Comparison of ENCODE assay signal across 18 cellular contexts in the genomic region with DNA sequence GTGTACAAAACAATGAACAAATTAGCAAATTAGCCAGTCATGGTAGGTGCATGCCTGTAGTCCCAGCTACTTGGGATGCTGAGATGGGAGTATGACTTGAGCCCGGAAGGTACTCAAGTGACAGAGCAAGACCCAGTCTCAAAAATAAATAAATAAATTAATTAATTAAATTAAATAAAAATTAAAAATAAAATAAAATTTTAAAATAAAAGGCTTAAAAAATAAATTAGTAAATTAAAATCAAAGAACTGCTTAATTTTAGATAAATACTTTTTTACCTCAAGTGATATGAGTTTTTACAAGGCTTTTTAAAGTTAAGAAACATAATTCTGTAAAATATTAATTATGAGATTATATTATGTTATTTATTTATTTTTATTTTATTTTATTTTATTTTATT. TPM values are rescaled to one million over a fixed set of nuclear protein-coding genes. Genes with fewer than 3 reads are reported as not detected.
DNase-seq lines count a peak whose midpoint lies in the region; ATAC-seq, FAIRE-seq and TF ChIP-seq lines count a peak whose summit lies in the region.
"Had no signal": no experiment of that assay in that cellular context is flagged by ENCODE, and none has a peak within 500 bp of the region (broad histone marks: within the 10 kb centered on the region; RNA-seq: fewer than 3 reads in every experiment).

No MANE protein-coding gene starts in this region.

- H3K4me3 Mint-ChIP-seq in WTC11 = no peak overlapping the region
- no peak overlapping the region for H3K4me3 Mint-ChIP-seq in stimulated activated memory B cell treated with anti-CD40 and anti-IgM and Interleukin-4, amounts not matched to agents 10 μg/mL and 1 μg/mL and 100 μg/mL, for 72 hours
- H3K4me3 Mint-ChIP-seq: CD4-positive, alpha-beta memory T cell; GM23338 had no signal

- no peak overlapping the region for H3K4me3 ChIP-seq in pancreas
- H3K4me3 ChIP-seq: GM23338 had no signal

- POLR2A ChIA-PET in WTC11 (lab: Charles Lee) = no interaction called here

- no peak for DNase-seq in WTC11 (ENCODE audit: low spot score)
- no peak for DNase-seq in pancreas
- no peak for DNase-seq in HuH-7.5 (ENCODE audit: low spot score)
- DNase-seq in NCI-H82 treated with DMSO at 0.1 percent for 48 hours (lab: John Stamatoyannopoulos, UW; ENCODE audit: unreplicated experiment) = no peak
- DNase-seq: 8988T; C1 segment of cervical spinal cord; Calu3; CD4-positive, alpha-beta memory T cell; COR-L47; DMS53; DMS79 treated with DMSO at 0.1 percent for 48 hours; HCEC 1CT had no signal

- H3K4me1 ChIP-seq in pancreas = no peaks in the 10 kb centered on the region

- no peaks in the 10 kb centered on the region for H3K27me3 Mint-ChIP-seq in WTC11 (ENCODE audit: low read depth)
- H3K27me3 Mint-ChIP-seq in stimulated activated memory B cell treated with anti-CD40 and anti-IgM and Interleukin-4, amounts not matched to agents 10 μg/mL and 1 μg/mL and 100 μg/mL, for 72 hours = peaks cover 26% of the 10 kb centered on the region
- H3K27me3 Mint-ChIP-seq: CD4-positive, alpha-beta memory T cell had no signal

- H3K9me3 ChIP-seq in pancreas = no peaks in the 10 kb centered on the region

- no peak overlapping the region for H3K27ac ChIP-seq in pancreas

- TF ChIP-seq CTCF in WTC11 (IDR thresholded peaks at IDR 0.05) = no peak
- TF ChIP-seq CTCF in pancreas (IDR thresholded peaks at IDR 0.05) = no peak

- H3K27ac Mint-ChIP-seq in WTC11 = no peak overlapping the region
- H3K27ac Mint-ChIP-seq in stimulated activated memory B cell treated with anti-CD40 and anti-IgM and Interleukin-4, amounts not matched to agents 10 μg/mL and 1 μg/mL and 100 μg/mL, for 72 hours = no peak overlapping the region
- H3K27ac Mint-ChIP-seq: GM23338 had no signal

- intact Hi-C loops in pancreas (cut with DNase I) = no loop called here

- peaks cover 38% of the 10 kb centered on the region for H3K4me1 Mint-ChIP-seq in WTC11
- peaks cover 1% of the 10 kb centered on the region for H3K4me1 Mint-ChIP-seq in stimulated activated memory B cell treated with anti-CD40 and anti-IgM and Interleukin-4, amounts not matched to agents 10 μg/mL and 1 μg/mL and 100 μg/mL, for 72 hours

- no peaks in the 10 kb centered on the region for H3K36me3 ChIP-seq in pancreas

- H3K9me3 Mint-ChIP-seq in WTC11 = peaks cover 26% of the 10 kb centered on the region
- peaks cover 3% of the 10 kb centered on the region for H3K9me3 Mint-ChIP-seq in stimulated activated memory B cell treated with anti-CD40 and anti-IgM and Interleukin-4, amounts not matched to agents 10 μg/mL and 1 μg/mL and 100 μg/mL, for 72 hours

- FAIRE-seq in G401.6 (lab: Jason Lieb, UNC) (peak; percentile 96), endometrium (lab: Jason Lieb, UNC) (peak; percentile 72), pancreas (lab: Jason Lieb, UNC) (peak; percentile 90)
- FAIRE-seq: H54 had no signal

- WGBS in pancreas, 2 donors = 97 to 100% methylated on average over 1 of the region's 1 CpG

- H3K27me3 ChIP-seq in pancreas = no peaks in the 10 kb centered on the region

- peaks cover 15% of the 10 kb centered on the region for H3K36me3 Mint-ChIP-seq in WTC11
- peaks cover under 1% of the 10 kb centered on the region for H3K36me3 Mint-ChIP-seq in stimulated activated memory B cell treated with anti-CD40 and anti-IgM and Interleukin-4, amounts not matched to agents 10 μg/mL and 1 μg/mL and 100 μg/mL, for 72 hours

- ATAC-seq in WTC11 = no peak
- no peak for ATAC-seq in pancreas
- ATAC-seq in stimulated activated memory B cell treated with anti-CD40 and anti-IgM and Interleukin-4, amounts not matched to agents 10 μg/mL and 1 μg/mL and 100 μg/mL, for 72 hours = no peak
- ATAC-seq in GM21529 (IDR thresholded peaks at IDR 0.05; ENCODE audit: unreplicated experiment) = no peak
- ATAC-seq: GM23338 had no signal

- CTCF ChIA-PET in WTC11 (lab: Charles Lee) = interaction anchor here (1.4 to 1.6 kb wide), 2 partner anchors 54 to 235 kb away, joined by 5 to 6 read pairs; no protein-coding TSS in a partner anchor

TF ChIP-seq in WTC11, 78 proteins besides CTCF, POLR2A, EP300 and RAD21:
- no peak for TF ChIP-seq CREB1 (CRISPR knock-in tag; IDR thresholded peaks at IDR 0.05)
- peak; percentile 96 for TF ChIP-seq HMGA2 (CRISPR knock-in tag; IDR thresholded peaks at IDR 0.05)

RNA-seq across cellular contexts. Expression of a gene that starts 50.9 kb away (rescaled TPM):
- total RNA-seq in WTC11 (2021) (35.2 to 44.7 TPM (median 37.6 TPM) in 3 replicates), pancreas (1 to 10 TPM in 4 of 6 donors, under 1 TPM in 2; 0.69 to 2.7 (median 1.5) TPM)
- polyA plus RNA-seq in pancreas = 1 to 10 TPM; 1.2 to 1.9 TPM
- total RNA-seq: Calu3 had no signal
